Comparison of ENCODE assay signal across 24 cellular contexts in the genomic region with DNA sequence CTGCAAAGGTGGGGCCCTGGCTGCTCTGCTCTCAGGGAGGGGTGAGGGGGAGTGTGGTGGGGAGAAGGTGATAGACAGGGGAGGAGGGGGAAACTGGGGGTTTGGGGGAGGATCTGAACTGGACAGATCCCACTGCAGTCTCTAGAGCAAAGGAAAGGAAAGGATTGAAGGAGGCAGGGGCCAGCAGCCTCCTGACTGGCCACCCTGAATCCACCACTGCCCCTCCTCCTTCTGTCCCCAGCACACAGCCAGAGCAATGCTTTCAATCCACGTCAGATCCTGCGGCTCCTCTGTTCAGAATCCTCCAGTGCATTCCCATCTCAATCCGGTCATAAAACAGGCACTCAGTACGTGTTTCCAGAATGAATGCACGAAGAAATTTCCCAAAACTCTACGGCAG.
DNase-seq lines count a peak whose midpoint lies in the region; ATAC-seq and TF ChIP-seq lines count a peak whose summit lies in the region.
"Had no signal": no experiment of that assay in that cellular context is flagged by ENCODE, and none has a peak within 500 bp of the region (broad histone marks: within the 10 kb centered on the region; RNA-seq: fewer than 3 reads in every experiment).

No MANE protein-coding gene starts in this region.

- no peak overlapping the region for H3K4me3 Mint-ChIP-seq in Calu3 (ENCODE audit: low read depth, unreplicated experiment)
- H3K4me3 Mint-ChIP-seq: activated CD4-positive, alpha-beta T cell treated with anti-CD3 and anti-CD28 coated beads for 36 hours; activated naive CD8-positive, alpha-beta T cell treated with anti-CD3 and anti-CD28 coated beads, Interleukin-2, amount 50 U/mL, for 24 hours; activated T-helper 17 cell treated with anti-CD3 and anti-CD28 coated beads, Interleukin-2, amount 50 U/mL, for 72 hours; CD14-positive monocyte; dendritic cell treated with granulocyte-macrophage colony-stimulating factor and Interleukin-4, amounts not matched to agents 40 ng/mL and 50 ng/mL, for 4 days; stimulated activated naive CD8-positive, alpha-beta T cell treated with anti-CD3 and anti-CD28 coated beads, Interleukin-15, Interleukin-2, amounts not matched to agents 100 ng/mL and 50 ng/mL, for 24 hours had no signal

- DNase-seq in ELF-1 (ENCODE audit: low read depth, low spot score) = peak; percentile 51
- DNase-seq in caudate nucleus (lab: John Stamatoyannopoulos, UW) = peak in 1 of 61 donors; percentile 18
- DNase-seq in medulla oblongata (ENCODE audit: extremely low spot score) = peak; percentile 67
- DNase-seq in skeletal muscle cell (ENCODE audit: low read depth) = peak; percentile 10
- no peak for DNase-seq in germinal center (ENCODE audit: low spot score)
- DNase-seq in Calu3 = no peak
- no peak for DNase-seq in Peyer's patch
- DNase-seq: ACHN; activated CD4-positive, alpha-beta T cell treated with anti-CD3 and anti-CD28 coated beads for 36 hours; activated naive CD8-positive, alpha-beta T cell treated with anti-CD3 and anti-CD28 coated beads, Interleukin-2, amount 50 U/mL, for 24 hours; NCI-H1105 treated with DMSO at 0.1 percent for 48 hours; NCI-H2171 treated with DMSO at 0.1 percent for 48 hours; NCI-H82; PC-9; T-helper 9 cell had no signal

- no peak for ATAC-seq in GM21528 (IDR thresholded peaks at IDR 0.05; ENCODE audit: low FRiP score, unreplicated experiment)
- ATAC-seq: activated CD4-positive, alpha-beta T cell treated with anti-CD3 and anti-CD28 coated beads for 36 hours; activated naive CD8-positive, alpha-beta T cell treated with anti-CD3 and anti-CD28 coated beads, Interleukin-2, amount 50 U/mL, for 24 hours; activated T-helper 17 cell treated with anti-CD3 and anti-CD28 coated beads, Interleukin-2, amount 50 U/mL, for 72 hours; left lung; pancreas had no signal

- peaks cover 68% of the 10 kb centered on the region for H3K27me3 Mint-ChIP-seq in Calu3 (ENCODE audit: unreplicated experiment)

- H3K4me1 Mint-ChIP-seq in Calu3 (ENCODE audit: low read depth, unreplicated experiment) = no peaks in the 10 kb centered on the region
- H3K4me1 Mint-ChIP-seq: activated CD4-positive, alpha-beta T cell treated with anti-CD3 and anti-CD28 coated beads for 36 hours; activated naive CD8-positive, alpha-beta T cell treated with anti-CD3 and anti-CD28 coated beads, Interleukin-2, amount 50 U/mL, for 24 hours; activated T-helper 17 cell treated with anti-CD3 and anti-CD28 coated beads, Interleukin-2, amount 50 U/mL, for 72 hours had no signal

- intact Hi-C loops in Calu3 (cut with micrococcal nuclease; ENCODE audit: unreplicated experiment) = no loop called here

- no peaks in the 10 kb centered on the region for H3K27me3 ChIP-seq in Peyer's patch
- H3K27me3 ChIP-seq: breast epithelium, left lung, pancreas had no signal

- peaks cover 0 to 4% (median 0%) of the 10 kb centered on the region in 4 donors for H3K4me1 ChIP-seq in Peyer's patch
- H3K4me1 ChIP-seq: breast epithelium, pancreas had no signal

- CTCF ChIA-PET in Calu3 (lab: Charles Lee) = no interaction called here

- H3K4me3 ChIP-seq in skeletal muscle cell (ENCODE audit: low read depth, low read length) = no peak overlapping the region
- no peak overlapping the region for H3K4me3 ChIP-seq in Peyer's patch
- H3K4me3 ChIP-seq: breast epithelium, left lung, pancreas, PC-9 had no signal

- no TSS peak for BruUV-seq in Calu3 (replicated peaks; lab: Mats Ljungman, UMichigan)

- peak overlapping the region; percentile 26 for H3K27ac ChIP-seq in caudate nucleus (ENCODE audit: low read depth, low read length)
- no peak overlapping the region for H3K27ac ChIP-seq in Peyer's patch
- H3K27ac ChIP-seq: breast epithelium, epithelial cell of prostate, left lung, pancreas, PC-9 had no signal

- H3K9me3 ChIP-seq in Peyer's patch = no peaks in the 10 kb centered on the region
- H3K9me3 ChIP-seq: left lung, pancreas had no signal

- no peaks in the 10 kb centered on the region for H3K9me3 Mint-ChIP-seq in Calu3 (ENCODE audit: low read depth, unreplicated experiment)
- H3K9me3 Mint-ChIP-seq: activated naive CD8-positive, alpha-beta T cell treated with anti-CD3 and anti-CD28 coated beads, Interleukin-2, amount 50 U/mL, for 24 hours; activated T-helper 17 cell treated with anti-CD3 and anti-CD28 coated beads, Interleukin-2, amount 50 U/mL, for 72 hours; dendritic cell treated with granulocyte-macrophage colony-stimulating factor and Interleukin-4, amounts not matched to agents 40 ng/mL and 50 ng/mL, for 4 days; stimulated activated naive CD8-positive, alpha-beta T cell treated with anti-CD3 and anti-CD28 coated beads, Interleukin-15, Interleukin-2, amounts not matched to agents 100 ng/mL and 50 ng/mL, for 24 hours had no signal

- no peak overlapping the region for H3K27ac Mint-ChIP-seq in Calu3 (ENCODE audit: unreplicated experiment)
- H3K27ac Mint-ChIP-seq: activated CD4-positive, alpha-beta T cell treated with anti-CD3 and anti-CD28 coated beads for 36 hours; activated naive CD8-positive, alpha-beta T cell treated with anti-CD3 and anti-CD28 coated beads, Interleukin-2, amount 50 U/mL, for 24 hours; activated T-helper 17 cell treated with anti-CD3 and anti-CD28 coated beads, Interleukin-2, amount 50 U/mL, for 72 hours; dendritic cell treated with granulocyte-macrophage colony-stimulating factor and Interleukin-4, amounts not matched to agents 40 ng/mL and 50 ng/mL, for 4 days; stimulated activated naive CD8-positive, alpha-beta T cell treated with anti-CD3 and anti-CD28 coated beads, Interleukin-15, Interleukin-2, amounts not matched to agents 100 ng/mL and 50 ng/mL, for 24 hours had no signal

- H3K36me3 Mint-ChIP-seq in Calu3 (ENCODE audit: insufficient read depth, unreplicated experiment) = no peaks in the 10 kb centered on the region
- H3K36me3 Mint-ChIP-seq: CD14-positive monocyte had no signal

- no peaks in the 10 kb centered on the region for H3K36me3 ChIP-seq in Peyer's patch
- H3K36me3 ChIP-seq: breast epithelium, left lung, pancreas had no signal

- no peak for TF ChIP-seq CTCF in Calu3 (IDR thresholded peaks at IDR 0.05; ENCODE audit: unreplicated experiment)
- TF ChIP-seq CTCF in Peyer's patch (IDR thresholded peaks at IDR 0.05) = no peak

- TF ChIP-seq POLR2A in Peyer's patch (IDR thresholded peaks at IDR 0.05) = no peak

Comparison
In these comparisons a context has a peak if more than half of its experiments do, and no peak if none do; other contexts are left out.
1. DNase-seq: peak in ELF-1 (single experiment), medulla oblongata (single experiment) and skeletal muscle cell (single experiment); none in germinal center (single experiment), Calu3 (single experiment) and Peyer's patch (0 of 3).